Comparison of ENCODE assay signal across 10 cellular contexts in the genomic region with DNA sequence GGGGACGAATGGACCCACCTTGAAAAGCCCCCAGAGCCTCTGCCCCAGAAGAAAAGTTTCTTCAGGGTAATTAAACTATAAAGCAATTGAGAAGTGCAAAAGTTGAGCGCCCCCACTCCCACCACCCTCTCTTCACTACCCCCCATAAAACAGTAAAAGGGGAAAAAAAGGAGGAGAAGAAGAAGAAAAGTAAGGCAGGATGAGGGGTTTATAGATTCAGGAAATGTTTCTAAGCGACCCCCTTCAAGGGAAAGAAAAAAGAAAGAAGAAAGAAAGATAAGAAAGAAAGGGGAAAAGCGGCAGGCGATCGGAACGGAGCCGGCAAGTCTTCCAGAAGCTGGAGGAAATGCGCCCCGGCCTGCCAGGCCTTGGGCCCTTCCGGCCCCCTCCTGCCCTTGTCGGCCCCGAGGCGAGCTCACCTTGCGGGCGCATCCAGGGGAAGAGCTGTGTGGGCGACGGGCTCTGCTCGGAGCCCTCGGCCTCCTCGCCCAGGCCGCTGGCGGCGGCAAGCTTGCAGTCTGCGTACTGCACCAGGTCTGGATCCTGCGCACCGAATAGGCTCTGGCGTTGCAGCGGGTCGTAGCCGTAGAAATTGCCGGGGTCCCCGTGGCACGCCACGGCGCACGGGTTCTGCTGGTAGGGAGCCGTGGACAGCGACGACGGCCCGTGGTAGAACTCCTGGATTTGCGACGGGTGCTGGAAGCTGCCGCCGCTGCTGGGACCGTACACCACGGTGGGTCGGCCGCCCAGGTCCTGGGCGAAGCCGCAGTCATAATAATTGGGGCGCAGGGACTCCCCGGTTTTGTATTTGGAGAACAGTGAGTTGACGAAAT. TPM values are rescaled to one million over a fixed set of nuclear protein-coding genes. Genes with fewer than 3 reads are reported as not detected.
A peak's percentile ranks its signal among the peaks of the same experiment; 100 is the strongest.
DNase-seq lines count a peak whose midpoint lies in the region; ATAC-seq and TF ChIP-seq lines count a peak whose summit lies in the region.
"Had no signal": no experiment of that assay in that cellular context is flagged by ENCODE, and none has a peak within 500 bp of the region (broad histone marks: within the 10 kb centered on the region; RNA-seq: fewer than 3 reads in every experiment).

No MANE protein-coding gene starts in this region.

- no peak overlapping the region for H3K27ac Mint-ChIP-seq in activated CD4-positive, alpha-beta T cell treated with anti-CD3 and anti-CD28 coated beads for 36 hours
- H3K27ac Mint-ChIP-seq in stimulated activated naive CD8-positive, alpha-beta T cell treated with anti-CD3 and anti-CD28 coated beads, Interleukin-15, Interleukin-2, amounts not matched to agents 100 ng/mL and 50 ng/mL, for 24 hours: no peak overlapping the region

- H3K4me3 ChIP-seq in thyroid gland (replicated peaks in 1 of 3): no peak overlapping the region

- peak; percentile 64 for DNase-seq in activated CD4-positive, alpha-beta T cell treated with anti-CD3 and anti-CD28 coated beads for 36 hours
- DNase-seq in activated CD4-positive, alpha-beta T cell treated with anti-CD3 and anti-CD28 coated beads, Interleukin-2, amount 50 U/mL, for 4 hours: no peak
- peak; percentile 42 to 44 for DNase-seq in activated CD4-positive, alpha-beta T cell treated with anti-CD3 and anti-CD28 coated beads, Interleukin-2, amount 50 U/mL, for 48 hours
- DNase-seq in iPS-NIHi11 (ENCODE audit: low spot score): peak; percentile 37
- DNase-seq in C1 segment of cervical spinal cord (lab: John Stamatoyannopoulos, UW): no peak
- no peak for DNase-seq in thyroid gland
- DNase-seq: heart left ventricle had no signal

- peaks cover 52% of the 10 kb centered on the region for H3K4me1 Mint-ChIP-seq in activated CD4-positive, alpha-beta T cell treated with anti-CD3 and anti-CD28 coated beads for 36 hours
- peaks cover 64% of the 10 kb centered on the region for H3K4me1 Mint-ChIP-seq in stimulated activated naive CD8-positive, alpha-beta T cell treated with anti-CD3 and anti-CD28 coated beads, Interleukin-15, Interleukin-2, amounts not matched to agents 100 ng/mL and 50 ng/mL, for 24 hours (ENCODE audit: low read depth)

- TF ChIP-seq CTCF in thyroid gland (IDR thresholded peaks at IDR 0.05): no peak

- no peaks in the 10 kb centered on the region for H3K9me3 Mint-ChIP-seq in activated CD4-positive, alpha-beta T cell treated with anti-CD3 and anti-CD28 coated beads for 36 hours (ENCODE audit: low read depth)
- H3K9me3 Mint-ChIP-seq in stimulated activated naive CD8-positive, alpha-beta T cell treated with anti-CD3 and anti-CD28 coated beads, Interleukin-15, Interleukin-2, amounts not matched to agents 100 ng/mL and 50 ng/mL, for 24 hours: no peaks in the 10 kb centered on the region

- peak; percentile 24 for ATAC-seq in activated CD4-positive, alpha-beta T cell treated with anti-CD3 and anti-CD28 coated beads for 36 hours
- no peak for ATAC-seq in GM19463 (IDR thresholded peaks at IDR 0.05; ENCODE audit: unreplicated experiment)
- ATAC-seq: heart left ventricle had no signal

- CTCF ChIA-PET in activated CD4-positive, alpha-beta T cell treated with anti-CD3 and anti-CD28 coated beads for 36 hours (lab: Charles Lee): interaction anchor here (0.7 to 2.8 kb wide), 19 partner anchors 8 to 564 kb away, joined by 3 to 27 read pairs (median 5); a partner anchor contains a TSS

- no peaks in the 10 kb centered on the region for H3K9me3 ChIP-seq in thyroid gland
- H3K9me3 ChIP-seq: heart left ventricle had no signal

- 6 to 9% methylated on average over 27 to 37 of the region's 55 CpGs for WGBS in thyroid gland, 2 donors

- H3K4me1 ChIP-seq in thyroid gland: peaks cover 13 to 41% of the 10 kb centered on the region in 2 donors

- no peak for TF ChIP-seq POLR2A in thyroid gland (IDR thresholded peaks at IDR 0.05)

- peaks cover 92% of the 10 kb centered on the region for H3K27me3 ChIP-seq in thyroid gland

- POLR2A ChIA-PET in activated CD4-positive, alpha-beta T cell treated with anti-CD3 and anti-CD28 coated beads for 36 hours (lab: Charles Lee): no interaction called here

- H3K4me3 Mint-ChIP-seq in activated CD4-positive, alpha-beta T cell treated with anti-CD3 and anti-CD28 coated beads for 36 hours: peak overlapping the region; percentile 26
- peak overlapping the region; percentile 54 for H3K4me3 Mint-ChIP-seq in stimulated activated naive CD8-positive, alpha-beta T cell treated with anti-CD3 and anti-CD28 coated beads, Interleukin-15, Interleukin-2, amounts not matched to agents 100 ng/mL and 50 ng/mL, for 24 hours

- H3K27me3 Mint-ChIP-seq in activated CD4-positive, alpha-beta T cell treated with anti-CD3 and anti-CD28 coated beads for 36 hours: peaks cover 76% of the 10 kb centered on the region
- peaks cover 81% of the 10 kb centered on the region for H3K27me3 Mint-ChIP-seq in stimulated activated naive CD8-positive, alpha-beta T cell treated with anti-CD3 and anti-CD28 coated beads, Interleukin-15, Interleukin-2, amounts not matched to agents 100 ng/mL and 50 ng/mL, for 24 hours

- H3K36me3 ChIP-seq in thyroid gland: no peaks in the 10 kb centered on the region
- H3K36me3 ChIP-seq: heart left ventricle had no signal

- H3K27ac ChIP-seq in thyroid gland: no peak overlapping the region
- H3K27ac ChIP-seq: C4-2B, heart left ventricle had no signal

- H3K36me3 Mint-ChIP-seq in activated CD4-positive, alpha-beta T cell treated with anti-CD3 and anti-CD28 coated beads for 36 hours (ENCODE audit: low read depth): no peaks in the 10 kb centered on the region
- no peaks in the 10 kb centered on the region for H3K36me3 Mint-ChIP-seq in stimulated activated naive CD8-positive, alpha-beta T cell treated with anti-CD3 and anti-CD28 coated beads, Interleukin-15, Interleukin-2, amounts not matched to agents 100 ng/mL and 50 ng/mL, for 24 hours (ENCODE audit: low read depth)

- intact Hi-C loops in activated CD4-positive, alpha-beta T cell treated with anti-CD3 and anti-CD28 coated beads for 36 hours (cut with DNase I, micrococcal nuclease): loop anchor here (2.0 to 10.0 kb wide), 4 partner anchors 17 to 479 kb away; a partner anchor contains a TSS
- intact Hi-C loops in thyroid gland (cut with DNase I): loop anchor here (10.0 kb wide), 1 partner anchor 279 kb away; no protein-coding TSS in a partner anchor

RNA-seq across cellular contexts. Expression of a gene that starts 1.0 kb away (rescaled TPM):
- not detected for total RNA-seq in activated CD4-positive, alpha-beta T cell treated with anti-CD3 and anti-CD28 coated beads for 36 hours
- 1 to 10 TPM in 1 of 4 donors, not detected in 3; 1.4 TPM for total RNA-seq in thyroid gland
- total RNA-seq: heart left ventricle had no signal

RNA-seq across cellular contexts. Expression of a gene that starts 3.3 kb away (rescaled TPM):
- total RNA-seq in activated CD4-positive, alpha-beta T cell treated with anti-CD3 and anti-CD28 coated beads for 36 hours: under 1 TPM; 0.25 to 0.30 TPM
- total RNA-seq in thyroid gland: 1 to 10 TPM in 3 of 4 donors, not detected in 1; 1.0 to 2.8 (median 1.3) TPM

RNA-seq across cellular contexts. Expression of a gene that starts 9.3 kb away (rescaled TPM):
- total RNA-seq in activated CD4-positive, alpha-beta T cell treated with anti-CD3 and anti-CD28 coated beads for 36 hours: not detected
- 1 to 10 TPM in 2 of 4 donors, under 1 TPM in 2; 0.54 to 4.2 (median 1.3) TPM for total RNA-seq in thyroid gland

RNA-seq across cellular contexts. Expression of a gene that starts 12.1 kb away (rescaled TPM):
- 1 to 10 TPM; 1.9 to 2.5 TPM for total RNA-seq in activated CD4-positive, alpha-beta T cell treated with anti-CD3 and anti-CD28 coated beads for 36 hours
- not detected for total RNA-seq in thyroid gland
- total RNA-seq: heart left ventricle had no signal

RNA-seq across cellular contexts. Expression of a gene that starts 20.5 kb away (rescaled TPM):
- total RNA-seq in activated CD4-positive, alpha-beta T cell treated with anti-CD3 and anti-CD28 coated beads for 36 hours: not detected
- 1 to 10 TPM in 1 of 4 donors, under 1 TPM in 2, not detected in 1; 0.11 to 1.6 (median 0.49) TPM for total RNA-seq in thyroid gland

Comparison
In these comparisons a context has a peak if more than half of its experiments do, and no peak if none do; other contexts are left out.
1. DNase-seq: peak in activated CD4-positive, alpha-beta T cell treated with anti-CD3 and anti-CD28 coated beads for 36 hours (single experiment), activated CD4-positive, alpha-beta T cell treated with anti-CD3 and anti-CD28 coated beads, Interleukin-2, amount 50 U/mL, for 48 hours (2 of 2) and iPS-NIHi11 (single experiment); none in activated CD4-positive, alpha-beta T cell treated with anti-CD3 and anti-CD28 coated beads, Interleukin-2, amount 50 U/mL, for 4 hours (0 of 2), C1 segment of cervical spinal cord (0 of 14) and thyroid gland (0 of 2).